In genomic region chr14:36947362-36947761, GRCh38 we compare ENCODE assay signal across 20 cellular contexts.
DNase-seq lines count a peak whose midpoint lies in the region; ATAC-seq, FAIRE-seq and TF ChIP-seq lines count a peak whose summit lies in the region.
"Had no signal": no experiment of that assay in that cellular context is flagged by ENCODE, and none has a peak within 500 bp of the region (broad histone marks: within the 10 kb centered on the region; RNA-seq: fewer than 3 reads in every experiment).

No MANE protein-coding gene starts in this region.

- TF ChIP-seq CTCF in HEK293 (tag by site-specific recombination; IDR thresholded peaks at IDR 0.05), result no peak
- TF ChIP-seq CTCF in bronchial epithelial cell (IDR thresholded peaks at IDR 0.05; ENCODE audit: insufficient read depth, low read length, severe bottlenecking), result no peak
- TF ChIP-seq CTCF in left ventricle myocardium inferior (IDR thresholded peaks at IDR 0.05; ENCODE audit: borderline replicate concordance), result no peak

- FAIRE-seq in bronchial epithelial cell (lab: Jason Lieb, UNC), result no peak
- FAIRE-seq: A204.1, GM12892, GM18507, HepG2 had no signal

- intact Hi-C loops in left ventricle myocardium inferior (cut with micrococcal nuclease), result no loop called here

- CTCF ChIA-PET in HEK293 (lab: Yijun Ruan, JAX), result interaction anchor here (0.7 to 1.5 kb wide), 3 partner anchors 32 to 202 kb away, joined by 3 to 4 read pairs (median 3); no protein-coding TSS in a partner anchor

- DNase-seq in NCI-H526 (lab: John Stamatoyannopoulos, UW), result peak; percentile 13 to 40
- DNase-seq in bronchial epithelial cell (ENCODE audit: low read depth), result peak; percentile 18
- DNase-seq in superior temporal gyrus (ENCODE audit: extremely low spot score), result no peak
- DNase-seq in left ventricle myocardium inferior, result no peak
- DNase-seq in NCI-H1694 (lab: John Stamatoyannopoulos, UW), result no peak
- DNase-seq: ACHN; Calu3; CD4-positive, alpha-beta memory T cell; DMS79 treated with DMSO at 0.1 percent for 48 hours; GDM1; GOT3; H7; KG1 had no signal

- H3K9me3 ChIP-seq in HEK293 (ENCODE audit: control insufficient read depth, insufficient read depth, low read depth, low read length) (no peaks in the 10 kb centered on the region), left ventricle myocardium inferior (replicated peaks) (no peaks in the 10 kb centered on the region)

- H3K4me1 ChIP-seq in HEK293 (ENCODE audit: control insufficient read depth, insufficient read depth, low read length) (peaks cover 23% of the 10 kb centered on the region), left ventricle myocardium inferior (no peaks in the 10 kb centered on the region)

- no peaks in the 10 kb centered on the region for H3K27me3 ChIP-seq in bronchial epithelial cell (ENCODE audit: control insufficient read depth, insufficient read depth, low read length)
- peaks cover 47% of the 10 kb centered on the region for H3K27me3 ChIP-seq in left ventricle myocardium inferior (ENCODE audit: low read depth)

- POLR2A ChIA-PET in HEK293 (lab: Yijun Ruan, JAX), result no interaction called here

- H3K36me3 ChIP-seq in HEK293 (ENCODE audit: control insufficient read depth in 2 of 2, insufficient read depth in 1 of 2, low read length in 2 of 2), result no peaks in the 10 kb centered on the region
- H3K36me3 ChIP-seq in bronchial epithelial cell (ENCODE audit: control insufficient read depth, insufficient read depth, low read length), result no peaks in the 10 kb centered on the region
- H3K36me3 ChIP-seq in left ventricle myocardium inferior, result no peaks in the 10 kb centered on the region

- H3K4me3 ChIP-seq in HEK293 (ENCODE audit: low read depth, low read length), result no peak overlapping the region
- H3K4me3 ChIP-seq in bronchial epithelial cell (ENCODE audit: low read depth, low read length), result no peak overlapping the region
- no peak overlapping the region for H3K4me3 ChIP-seq in left ventricle myocardium inferior

- H3K27ac ChIP-seq in HEK293 (ENCODE audit: extremely low read depth, low read depth, low read length) (peak overlapping the region; percentile 3; the same call in 1 of the 2 replicates), left ventricle myocardium inferior (replicated peaks) (no peak overlapping the region)
- H3K27ac ChIP-seq: C4-2B had no signal

- ATAC-seq in GM21515 (IDR thresholded peaks at IDR 0.05; ENCODE audit: unreplicated experiment), result no peak
- ATAC-seq: HepG2 had no signal

TF ChIP-seq in HEK293, 187 proteins besides CTCF, POLR2A, EP300 and RAD21:
- TF ChIP-seq ZNF366 (tag by site-specific recombination; conservative IDR thresholded peaks at IDR 0.05) (no peak), ZBTB17 (tag by site-specific recombination; IDR thresholded peaks at IDR 0.05) (peak; percentile 62), PATZ1 (tag by site-specific recombination; IDR thresholded peaks at IDR 0.05) (no peak), ZBTB20 (tag by site-specific recombination; IDR thresholded peaks at IDR 0.05) (0 out of 2 replicates have a peak, but pooled peaks have one; percentile 32), ZBTB48 (tag by site-specific recombination; IDR thresholded peaks at IDR 0.05) (no peak)

Comparison
In these comparisons a context has a peak if more than half of its experiments do, and no peak if none do; other contexts are left out.
1. DNase-seq: peak in NCI-H526 (2 of 2) and bronchial epithelial cell (single experiment); none in superior temporal gyrus (single experiment), left ventricle myocardium inferior (single experiment) and NCI-H1694 (single experiment).